In genomic region chr11:75562048-75562835, GRCh38 we compare ENCODE assay signal across 1 cellular context.
TF ChIP-seq lines count a peak whose summit lies in the region.

TSS of gene SERPINH1 (plus strand) at chr11:75562253. CDS start at chr11:75566350, 4,097 bp downstream.

TF ChIP-seq in K562, 482 proteins besides CTCF, POLR2A, EP300 and RAD21 (continued from another document and continues in another):
- TF ChIP-seq NR2C2 (CRISPR knock-in tag; IDR thresholded peaks at IDR 0.05) (no peak), NR2C2 (tag; IDR thresholded peaks at IDR 0.05) (peak; percentile 83), HDAC2 (IDR thresholded peaks at IDR 0.05) (0 out of 2 replicates have a peak, but pooled peaks have one; percentile 15), TFAP4 (CRISPR knock-in tag; IDR thresholded peaks at IDR 0.05; ENCODE audit: borderline replicate concordance) (peak; percentile 77; the same call in 1 of the 2 replicates), GTF2A2 (tag; IDR thresholded peaks at IDR 0.05) (peak; percentile 33; the same call in 1 of the 2 replicates), ERF (CRISPR knock-in tag; IDR thresholded peaks at IDR 0.05) (0 out of 2 replicates have a peak, but pooled peaks have one; percentile 26), NRF1 (conservative IDR thresholded peaks at IDR 0.05 in 1 of 2, IDR thresholded peaks at IDR 0.05 in 1 of 2) (peak; percentile 68 to 72), ZNF551 (CRISPR knock-in tag; IDR thresholded peaks at IDR 0.05) (no peak), SMARCE1 (IDR thresholded peaks at IDR 0.05) (no peak), C11orf30 (IDR thresholded peaks at IDR 0.05; ENCODE audit: low read depth) (peak; percentile 18; the same call in 1 of the 2 replicates), ZBTB17 (CRISPR knock-in tag; IDR thresholded peaks at IDR 0.05) (0 out of 2 replicates have a peak, but pooled peaks have one; percentile 46), YY1 (IDR thresholded peaks at IDR 0.05; ENCODE audit: borderline replicate concordance in 1 of 3, control insufficient read depth in 1 of 3, extremely low read depth in 1 of 3, insufficient read depth in 3 of 3, insufficient read length in 1 of 3, insufficient replicate concordance in 2 of 3, low read depth in 1 of 3, low read length in 2 of 3) (peak in 2 of 3 experiments; percentile 28 to 31), SMAD1 (IDR thresholded peaks at IDR 0.05; ENCODE audit: low read depth, low read length, partially characterized antibody) (peak; percentile 55), ATF7 (IDR thresholded peaks at IDR 0.05) (no peak; the same call in none of the 2 replicates), SMAD3 (CRISPR knock-in tag; conservative IDR thresholded peaks at IDR 0.05) (peak; percentile 3; the same call in 1 of the 2 replicates), ZBED1 (IDR thresholded peaks at IDR 0.05) (peak; percentile 80), RHOXF2B (CRISPR knock-in tag; conservative IDR thresholded peaks at IDR 0.05) (peak; percentile 78; the same call in 1 of the 2 replicates), NFYB (IDR thresholded peaks at IDR 0.05; ENCODE audit: extremely low read depth, insufficient read length) (peak; percentile 63), CXXC5 (CRISPR knock-in tag; IDR thresholded peaks at IDR 0.05) (peak; percentile 67), ZC3H4 (CRISPR knock-in tag; IDR thresholded peaks at IDR 0.05; ENCODE audit: borderline replicate concordance) (peak; percentile 49; the same call in 1 of the 2 replicates), ETS2 (tag; IDR thresholded peaks at IDR 0.05; ENCODE audit: borderline replicate concordance, poor library complexity, severe bottlenecking) (no peak), ZNF79 (CRISPR knock-in tag; IDR thresholded peaks at IDR 0.05; ENCODE audit: low read depth) (no peak), EGR1 (conservative IDR thresholded peaks at IDR 0.05) (0 out of 2 replicates have a peak, but pooled peaks have one; percentile 22), ZBTB2 (IDR thresholded peaks at IDR 0.05) (no peak), SP1 (CRISPR knock-in tag; IDR thresholded peaks at IDR 0.05) (peak; percentile 18; the same call in 1 of the 2 replicates), PHF8 (IDR thresholded peaks at IDR 0.05; ENCODE audit: borderline replicate concordance, low read length) (peak; percentile 63; the same call in 1 of the 2 replicates), SRSF1 (IDR thresholded peaks at IDR 0.05; ENCODE audit: low read depth, low read length) (no peak), MNT (conservative IDR thresholded peaks at IDR 0.05) (0 out of 4 replicates have a peak, but pooled peaks of 1 of the 2 experiments have one; percentile 44), VEZF1 (CRISPR knock-in tag; IDR thresholded peaks at IDR 0.05) (peak; percentile 96), ZEB2 (IDR thresholded peaks at IDR 0.05) (no peak), CREB1 (IDR thresholded peaks at IDR 0.05) (no peak), CREB1 (CRISPR knock-in tag; IDR thresholded peaks at IDR 0.05) (peak; percentile 66), NKRF (IDR thresholded peaks at IDR 0.05; ENCODE audit: borderline replicate concordance) (no peak), E2F3 (CRISPR knock-in tag; IDR thresholded peaks at IDR 0.05) (0 out of 2 replicates have a peak, but pooled peaks have one; percentile 36), RBM34 (IDR thresholded peaks at IDR 0.05; ENCODE audit: borderline replicate concordance, insufficient read depth, low read length) (no peak), RFX1 (IDR thresholded peaks at IDR 0.05) (no peak), ZFP1 (CRISPR knock-in tag; IDR thresholded peaks at IDR 0.05) (0 out of 2 replicates have a peak, but pooled peaks have one; percentile 45), MEF2D (tag; conservative IDR thresholded peaks at IDR 0.05; ENCODE audit: low read depth) (no peak), NR4A1 (CRISPR knock-in tag; IDR thresholded peaks at IDR 0.05) (0 out of 2 replicates have a peak, but pooled peaks have one; percentile 23), NR4A1 (tag; IDR thresholded peaks at IDR 0.05) (no peak), SREBF1 (IDR thresholded peaks at IDR 0.05; ENCODE audit: borderline replicate concordance, low read depth, low read length) (no peak), ZNF589 (CRISPR knock-in tag; IDR thresholded peaks at IDR 0.05; ENCODE audit: low read depth) (0 out of 2 replicates have a peak, but pooled peaks have one; percentile 54), TAF7 (tag; IDR thresholded peaks at IDR 0.05) (peak; percentile 78), HNRNPLL (IDR thresholded peaks at IDR 0.05; ENCODE audit: low read depth, low read length, poor library complexity, severe bottlenecking) (peak; percentile 48), KAT8 (IDR thresholded peaks at IDR 0.05; ENCODE audit: low read depth) (no peak), MED1 (CRISPR knock-in tag; IDR thresholded peaks at IDR 0.05; ENCODE audit: borderline replicate concordance) (no peak), MTA2 (IDR thresholded peaks at IDR 0.05; ENCODE audit: low read depth) (0 out of 2 replicates have a peak, but pooled peaks have one; percentile 11), ZNF717 (CRISPR knock-in tag; IDR thresholded peaks at IDR 0.05) (no peak), ZKSCAN1 (IDR thresholded peaks at IDR 0.05; ENCODE audit: low read depth, low read length) (no peak)
- TF ChIP-seq, protein P1, sequence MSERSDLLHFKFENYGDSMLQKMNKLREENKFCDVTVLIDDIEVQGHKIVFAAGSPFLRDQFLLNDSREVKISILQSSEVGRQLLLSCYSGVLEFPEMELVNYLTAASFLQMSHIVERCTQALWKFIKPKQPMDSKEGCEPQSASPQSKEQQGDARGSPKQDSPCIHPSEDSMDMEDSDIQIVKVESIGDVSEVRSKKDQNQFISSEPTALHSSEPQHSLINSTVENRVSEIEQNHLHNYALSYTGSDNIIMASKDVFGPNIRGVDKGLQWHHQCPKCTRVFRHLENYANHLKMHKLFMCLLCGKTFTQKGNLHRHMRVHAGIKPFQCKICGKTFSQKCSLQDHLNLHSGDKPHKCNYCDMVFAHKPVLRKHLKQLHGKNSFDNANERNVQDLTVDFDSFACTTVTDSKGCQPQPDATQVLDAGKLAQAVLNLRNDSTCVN (CRISPR knock-in tag; IDR thresholded peaks at IDR 0.05) = peak; percentile 74; the same call in 1 of the 2 replicates
- TF ChIP-seq, protein P2, sequence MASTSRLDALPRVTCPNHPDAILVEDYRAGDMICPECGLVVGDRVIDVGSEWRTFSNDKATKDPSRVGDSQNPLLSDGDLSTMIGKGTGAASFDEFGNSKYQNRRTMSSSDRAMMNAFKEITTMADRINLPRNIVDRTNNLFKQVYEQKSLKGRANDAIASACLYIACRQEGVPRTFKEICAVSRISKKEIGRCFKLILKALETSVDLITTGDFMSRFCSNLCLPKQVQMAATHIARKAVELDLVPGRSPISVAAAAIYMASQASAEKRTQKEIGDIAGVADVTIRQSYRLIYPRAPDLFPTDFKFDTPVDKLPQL (IDR thresholded peaks at IDR 0.05; ENCODE audit: extremely low read depth, insufficient read length) = peak; percentile 38
- TF ChIP-seq, protein P3, sequence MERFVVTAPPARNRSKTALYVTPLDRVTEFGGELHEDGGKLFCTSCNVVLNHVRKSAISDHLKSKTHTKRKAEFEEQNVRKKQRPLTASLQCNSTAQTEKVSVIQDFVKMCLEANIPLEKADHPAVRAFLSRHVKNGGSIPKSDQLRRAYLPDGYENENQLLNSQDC (CRISPR knock-in tag; IDR thresholded peaks at IDR 0.05) = no peak
- TF ChIP-seq, protein P4, sequence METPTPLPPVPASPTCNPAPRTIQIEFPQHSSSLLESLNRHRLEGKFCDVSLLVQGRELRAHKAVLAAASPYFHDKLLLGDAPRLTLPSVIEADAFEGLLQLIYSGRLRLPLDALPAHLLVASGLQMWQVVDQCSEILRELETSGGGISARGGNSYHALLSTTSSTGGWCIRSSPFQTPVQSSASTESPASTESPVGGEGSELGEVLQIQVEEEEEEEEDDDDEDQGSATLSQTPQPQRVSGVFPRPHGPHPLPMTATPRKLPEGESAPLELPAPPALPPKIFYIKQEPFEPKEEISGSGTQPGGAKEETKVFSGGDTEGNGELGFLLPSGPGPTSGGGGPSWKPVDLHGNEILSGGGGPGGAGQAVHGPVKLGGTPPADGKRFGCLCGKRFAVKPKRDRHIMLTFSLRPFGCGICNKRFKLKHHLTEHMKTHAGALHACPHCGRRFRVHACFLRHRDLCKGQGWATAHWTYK (CRISPR knock-in tag; IDR thresholded peaks at IDR 0.05) = peak; percentile 77
- TF ChIP-seq, protein P5, sequence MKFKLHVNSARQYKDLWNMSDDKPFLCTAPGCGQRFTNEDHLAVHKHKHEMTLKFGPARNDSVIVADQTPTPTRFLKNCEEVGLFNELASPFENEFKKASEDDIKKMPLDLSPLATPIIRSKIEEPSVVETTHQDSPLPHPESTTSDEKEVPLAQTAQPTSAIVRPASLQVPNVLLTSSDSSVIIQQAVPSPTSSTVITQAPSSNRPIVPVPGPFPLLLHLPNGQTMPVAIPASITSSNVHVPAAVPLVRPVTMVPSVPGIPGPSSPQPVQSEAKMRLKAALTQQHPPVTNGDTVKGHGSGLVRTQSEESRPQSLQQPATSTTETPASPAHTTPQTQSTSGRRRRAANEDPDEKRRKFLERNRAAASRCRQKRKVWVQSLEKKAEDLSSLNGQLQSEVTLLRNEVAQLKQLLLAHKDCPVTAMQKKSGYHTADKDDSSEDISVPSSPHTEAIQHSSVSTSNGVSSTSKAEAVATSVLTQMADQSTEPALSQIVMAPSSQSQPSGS (CRISPR knock-in tag; IDR thresholded peaks at IDR 0.05) = no peak
